Comparison of ENCODE assay signal across 21 cellular contexts in genomic region chr6:170097505-170098427, GRCh38.
A peak's percentile ranks its signal among the peaks of the same experiment; 100 is the strongest.
DNase-seq lines count a peak whose midpoint lies in the region; ATAC-seq and TF ChIP-seq lines count a peak whose summit lies in the region.
"Had no signal": no experiment of that assay in that cellular context is flagged by ENCODE, and none has a peak within 500 bp of the region (broad histone marks: within the 10 kb centered on the region; RNA-seq: fewer than 3 reads in every experiment).

No MANE protein-coding gene starts in this region.

- in situ Hi-C loops in KBM-7 (cut with MboI; ENCODE audit: low pct_unique_long_range_greater_than_20kb, low sequenced_read_pairs): no loop called here

- peaks cover 0 to 11% of the 10 kb centered on the region in 2 donors for H3K4me1 Mint-ChIP-seq in natural killer cell treated with Interleukin-12 subunit alpha and Interleukin-12 subunit beta and Interleukin-15 and Interleukin-18, amount 100 ng/mL, for 72 hours (ENCODE audit: low read depth in 2 of 2)
- H3K4me1 Mint-ChIP-seq in activated naive CD4-positive, alpha-beta T cell treated with anti-CD3 and anti-CD28 coated beads, Interleukin-2, amount 10 ng/mL, durations not matched to agents 7 days and 5 days: no peaks in the 10 kb centered on the region

- H3K27me3 ChIP-seq in dorsolateral prefrontal cortex: no peaks in the 10 kb centered on the region
- peaks cover 14% of the 10 kb centered on the region for H3K27me3 ChIP-seq in suprapubic skin
- peaks cover 13% of the 10 kb centered on the region for H3K27me3 ChIP-seq in upper lobe of right lung
- H3K27me3 ChIP-seq: upper lobe of left lung had no signal

- H3K9me3 ChIP-seq in suprapubic skin (no peaks in the 10 kb centered on the region), upper lobe of right lung (no peaks in the 10 kb centered on the region)
- H3K9me3 ChIP-seq: SJCRH30, upper lobe of left lung had no signal

- H3K4me3 ChIP-seq in dorsolateral prefrontal cortex (no peak overlapping the region), suprapubic skin (no peak overlapping the region), upper lobe of right lung (no peak overlapping the region)
- H3K4me3 ChIP-seq: SJCRH30, smooth muscle cell, upper lobe of left lung had no signal

- peaks cover 3% of the 10 kb centered on the region for H3K9me3 Mint-ChIP-seq in natural killer cell treated with Interleukin-12 subunit alpha and Interleukin-12 subunit beta and Interleukin-15 and Interleukin-18, amount 100 ng/mL, for 72 hours
- H3K9me3 Mint-ChIP-seq in activated naive CD4-positive, alpha-beta T cell treated with anti-CD3 and anti-CD28 coated beads, Interleukin-2, amount 10 ng/mL, durations not matched to agents 7 days and 5 days: peaks cover 5% of the 10 kb centered on the region

- H3K27me3 Mint-ChIP-seq in natural killer cell treated with Interleukin-12 subunit alpha and Interleukin-12 subunit beta and Interleukin-15 and Interleukin-18, amount 100 ng/mL, for 72 hours: peaks cover 0 to 15% of the 10 kb centered on the region in 2 donors
- H3K27me3 Mint-ChIP-seq in activated naive CD4-positive, alpha-beta T cell treated with anti-CD3 and anti-CD28 coated beads, Interleukin-2, amount 10 ng/mL, durations not matched to agents 7 days and 5 days: peaks cover 46% of the 10 kb centered on the region

- TF ChIP-seq CTCF in dorsolateral prefrontal cortex (IDR thresholded peaks at IDR 0.05 in 54 of 56, conservative IDR thresholded peaks at IDR 0.05 in 2 of 56; ENCODE audit: low read depth in 1 of 56, partially characterized antibody in 56 of 56): no peak
- no peak for TF ChIP-seq CTCF in suprapubic skin (IDR thresholded peaks at IDR 0.05)
- no peak for TF ChIP-seq CTCF in upper lobe of right lung (IDR thresholded peaks at IDR 0.05)

- ATAC-seq in natural killer cell treated with Interleukin-12 subunit alpha and Interleukin-12 subunit beta and Interleukin-15 and Interleukin-18, amount 100 ng/mL, for 72 hours: no peak
- no peak for ATAC-seq in upper lobe of right lung

- TF ChIP-seq POLR2A in suprapubic skin (IDR thresholded peaks at IDR 0.05): no peak

- CTCF ChIA-PET in activated naive CD4-positive, alpha-beta T cell treated with anti-CD3 and anti-CD28 coated beads, Interleukin-2, amount 10 ng/mL, durations not matched to agents 7 days and 5 days (lab: Charles Lee): no interaction called here

- H3K36me3 Mint-ChIP-seq in natural killer cell treated with Interleukin-12 subunit alpha and Interleukin-12 subunit beta and Interleukin-15 and Interleukin-18, amount 100 ng/mL, for 72 hours: no peaks in the 10 kb centered on the region
- H3K36me3 Mint-ChIP-seq in activated naive CD4-positive, alpha-beta T cell treated with anti-CD3 and anti-CD28 coated beads, Interleukin-2, amount 10 ng/mL, durations not matched to agents 7 days and 5 days: no peaks in the 10 kb centered on the region
- H3K36me3 Mint-ChIP-seq: activated naive CD8-positive, alpha-beta T cell had no signal

- no peak for TF ChIP-seq EP300 in suprapubic skin (IDR thresholded peaks at IDR 0.05)

- H3K27ac ChIP-seq in dorsolateral prefrontal cortex (no peak overlapping the region), suprapubic skin (no peak overlapping the region), upper lobe of right lung (no peak overlapping the region)
- H3K27ac ChIP-seq: C4-2B, HL-60, SJCRH30, upper lobe of left lung had no signal

- intact Hi-C loops in dorsolateral prefrontal cortex (cut with DNase I): no loop called here
- intact Hi-C loops in upper lobe of right lung (cut with DNase I): no loop called here

- H3K4me1 ChIP-seq in suprapubic skin (no peaks in the 10 kb centered on the region), upper lobe of right lung (no peaks in the 10 kb centered on the region)
- H3K4me1 ChIP-seq: SJCRH30, upper lobe of left lung had no signal

- H3K4me3 Mint-ChIP-seq in natural killer cell treated with Interleukin-12 subunit alpha and Interleukin-12 subunit beta and Interleukin-15 and Interleukin-18, amount 100 ng/mL, for 72 hours: no peak overlapping the region
- H3K4me3 Mint-ChIP-seq in activated naive CD4-positive, alpha-beta T cell treated with anti-CD3 and anti-CD28 coated beads, Interleukin-2, amount 10 ng/mL, durations not matched to agents 7 days and 5 days: no peak overlapping the region
- H3K4me3 Mint-ChIP-seq: activated naive CD8-positive, alpha-beta T cell had no signal

- H3K27ac Mint-ChIP-seq in natural killer cell treated with Interleukin-12 subunit alpha and Interleukin-12 subunit beta and Interleukin-15 and Interleukin-18, amount 100 ng/mL, for 72 hours: no peak overlapping the region
- no peak overlapping the region for H3K27ac Mint-ChIP-seq in activated naive CD4-positive, alpha-beta T cell treated with anti-CD3 and anti-CD28 coated beads, Interleukin-2, amount 10 ng/mL, durations not matched to agents 7 days and 5 days
- H3K27ac Mint-ChIP-seq: activated naive CD8-positive, alpha-beta T cell had no signal

- WGBS in suprapubic skin: 69% methylated on average over 3 of the region's 22 CpGs

- DNase-seq in activated CD8-positive, alpha-beta memory T cell treated with anti-CD3 and anti-CD28 coated beads for 24 hours: peak; percentile 30
- DNase-seq in activated CD8-positive, alpha-beta memory T cell treated with anti-CD3 and anti-CD28 coated beads, Interleukin-2, amount 50 U/mL, for 4 hours: no peak
- peak in 6 of 10 donors; percentile 5 to 29 (median 20) for DNase-seq in dorsolateral prefrontal cortex
- peak; percentile 42 for DNase-seq in natural killer cell treated with Interleukin-12 subunit alpha and Interleukin-12 subunit beta and Interleukin-15 and Interleukin-18, amount 100 ng/mL, for 72 hours (ENCODE audit: low spot score)
- DNase-seq in suprapubic skin (ENCODE audit: low spot score in 2 of 2): peak; percentile 43 to 73
- no peak for DNase-seq in KBM-7
- DNase-seq in activated naive CD4-positive, alpha-beta T cell treated with anti-CD3 and anti-CD28 coated beads, Interleukin-2, amount 10 ng/mL, durations not matched to agents 7 days and 5 days: no peak
- no peak for DNase-seq in upper lobe of right lung
- DNase-seq: activated CD4-positive, CD25-positive, alpha-beta regulatory T cell treated with anti-CD3 and anti-CD28 coated beads, Interleukin-2, amount 50 U/mL, for 72 hours; DMS153; effector CD8-positive, alpha-beta T cell; midbrain; NCI-H2107; NCI-H526 treated with DMSO at 0.1 percent for 48 hours; OCI-M1; SJCRH30 had no signal

- no peaks in the 10 kb centered on the region for H3K36me3 ChIP-seq in suprapubic skin
- H3K36me3 ChIP-seq in upper lobe of right lung: no peaks in the 10 kb centered on the region
- H3K36me3 ChIP-seq: SJCRH30, upper lobe of left lung had no signal

Comparison
In these comparisons a context has a peak if more than half of its experiments do, and no peak if none do; other contexts are left out.
1. DNase-seq: peak in activated CD8-positive, alpha-beta memory T cell treated with anti-CD3 and anti-CD28 coated beads for 24 hours (single experiment), dorsolateral prefrontal cortex (6 of 10), natural killer cell treated with Interleukin-12 subunit alpha and Interleukin-12 subunit beta and Interleukin-15 and Interleukin-18, amount 100 ng/mL, for 72 hours (single experiment) and suprapubic skin (2 of 2); none in activated CD8-positive, alpha-beta memory T cell treated with anti-CD3 and anti-CD28 coated beads, Interleukin-2, amount 50 U/mL, for 4 hours (single experiment), KBM-7 (single experiment), activated naive CD4-positive, alpha-beta T cell treated with anti-CD3 and anti-CD28 coated beads, Interleukin-2, amount 10 ng/mL, durations not matched to agents 7 days and 5 days (single experiment) and upper lobe of right lung (single experiment).